27 cellular contexts compared by ENCODE assay signal in genomic region chr4:1631136-1631535, GRCh38.
"Had no signal": no experiment of that assay in that cellular context is flagged by ENCODE, and none has a peak within 500 bp of the region (broad histone marks: within the 10 kb centered on the region; RNA-seq: fewer than 3 reads in every experiment).

No MANE protein-coding gene starts in this region.

- H3K27me3 ChIP-seq: stomach, testis, thyroid gland, tibial nerve, upper lobe of left lung, upper lobe of right lung, uterus, vagina had no signal

- H3K4me1 ChIP-seq: testis, thyroid gland, transverse colon, upper lobe of right lung, uterus, vagina had no signal

- H3K4me3 ChIP-seq: stomach, suprapubic skin, testis, thoracic aorta, thyroid gland, tibial artery, tibial nerve, transverse colon, upper lobe of left lung, upper lobe of right lung, uterus, vagina had no signal

- H3K36me3 ChIP-seq: stomach, suprapubic skin, thoracic aorta, thyroid gland, tibial artery, tibial nerve, transverse colon, upper lobe of left lung, upper lobe of right lung, uterus, vagina had no signal

- FAIRE-seq: urothelium cell line had no signal

- H3K27ac ChIP-seq: stomach, suprapubic skin, testis, thoracic aorta, thyroid gland, tibial artery, tibial nerve, transverse colon, upper lobe of left lung, upper lobe of right lung, uterus, vagina had no signal

- DNase-seq: stimulated activated CD4-positive, alpha-beta T cell treated with anti-CD3 and anti-CD28 coated beads, Interleukin-2, amount 100 ng/mL, for 48 hours; stimulated activated CD4-positive, alpha-beta T cell treated with anti-CD3 and anti-CD28 coated beads, Interleukin-4, amount 100 ng/mL, for 1 hour; stimulated activated CD4-positive, alpha-beta T cell treated with anti-CD3 and anti-CD28 coated beads, Interleukin-4, amount 100 ng/mL, for 24 hours; stimulated activated CD4-positive, alpha-beta T cell treated with anti-CD3 and anti-CD28 coated beads, Interleukin-4, amount 100 ng/mL, for 4 hours; stimulated activated CD8-positive, alpha-beta memory T cell treated with anti-CD3 and anti-CD28 coated beads, Interleukin-4, amount 100 ng/mL, for 48 hours; stimulated activated naive B cell treated with anti-CD40 and anti-IgM and Interleukin-4, amounts not matched to agents 10 μg/mL and 1 μg/mL and 100 μg/mL, for 72 hours; stimulated activated naive CD4-positive, alpha-beta T cell; stimulated activated naive CD4-positive, alpha-beta T cell treated with Interleukin-2 at 50 U/mL for 16 hours; stimulated activated naive CD8-positive, alpha-beta T cell treated with anti-CD3 and anti-CD28 coated beads, Interleukin-15, amount 100 ng/mL, for 72 hours; stimulated activated naive CD8-positive, alpha-beta T cell treated with anti-CD3 and anti-CD28 coated beads, Interleukin-15, Interleukin-2, amounts not matched to agents 100 U/mL and 50 U/mL, for 24 hours; stomach; substantia nigra; testis; thyroid gland; tibial artery; transverse colon; trophoblast cell; upper lobe of right lung; uterus had no signal

- ATAC-seq: stimulated activated effector memory CD8-positive, alpha-beta T cell treated with anti-CD3 and anti-CD28 coated beads, Interleukin-12 subunit alpha, Interleukin-12 subunit beta, amount 100 ng/mL, for 72 hours; stimulated activated memory B cell treated with anti-CD40 and anti-IgM and Interleukin-4, amounts not matched to agents 10 μg/mL and 1 μg/mL and 100 μg/mL, for 72 hours; stimulated activated naive B cell treated with anti-CD40 and anti-IgM and Interleukin-4, amounts not matched to agents 10 μg/mL and 1 μg/mL and 100 μg/mL, for 72 hours; stimulated activated naive CD8-positive, alpha-beta T cell treated with anti-CD3 and anti-CD28 coated beads, Interleukin-15, amount 100 ng/mL, for 72 hours; stimulated activated naive CD8-positive, alpha-beta T cell treated with anti-CD3 and anti-CD28 coated beads, Interleukin-15, Interleukin-2, amounts not matched to agents 100 U/mL and 50 U/mL, for 24 hours; upper lobe of right lung had no signal

- H3K9me3 ChIP-seq: suprapubic skin, testis, thoracic aorta, thyroid gland, tibial artery, transverse colon, upper lobe of left lung, upper lobe of right lung, vagina had no signal
